In genomic region chr19:51926784-51927741, GRCh38 we compare ENCODE assay signal across 1 cellular context.
A peak's percentile ranks its signal among the peaks of the same experiment; 100 is the strongest.
TF ChIP-seq lines count a peak whose summit lies in the region.

TSS of gene ZNF613 (plus strand) at chr19:51927472. CDS start at chr19:51936221, 8,749 bp downstream.

TF ChIP-seq in SK-N-SH, 30 proteins besides CTCF, POLR2A, EP300 and RAD21 (continued from another document):
- TF ChIP-seq REST (IDR thresholded peaks at IDR 0.05; ENCODE audit: low read depth, low read length), result 0 out of 2 replicates have a peak, but pooled peaks have one; percentile 8
